In genomic region chr1:243851129-243851756, GRCh38 we compare ENCODE assay signal across 8 cellular contexts. TPM values are rescaled to one million over a fixed set of nuclear protein-coding genes. Genes with fewer than 3 reads are reported as not detected.
DNase-seq lines count a peak whose midpoint lies in the region; ATAC-seq and TF ChIP-seq lines count a peak whose summit lies in the region.

No MANE protein-coding gene starts in this region.

- peaks cover 4% of the 10 kb centered on the region for H3K4me1 ChIP-seq in rectal smooth muscle tissue (ENCODE audit: control insufficient read depth, insufficient read depth, low read length)

- H3K27me3 Mint-ChIP-seq in T-helper 17 cell: peaks cover 4% of the 10 kb centered on the region

- in situ Hi-C loops in GM13977 (cut with MboI; ENCODE audit: low pct_unique_long_range_greater_than_20kb, low sequenced_read_pairs, unreplicated experiment): no loop called here

- peaks cover 12% of the 10 kb centered on the region for H3K4me1 Mint-ChIP-seq in T-helper 17 cell

- H3K9me3 ChIP-seq in T-helper 17 cell (ENCODE audit: control insufficient read depth, low read length, poor library complexity, severe bottlenecking): no peaks in the 10 kb centered on the region

- no peaks in the 10 kb centered on the region for H3K36me3 Mint-ChIP-seq in T-helper 17 cell (ENCODE audit: low read depth)

- peak overlapping the region; percentile 54 for H3K9ac ChIP-seq in rectal smooth muscle tissue (ENCODE audit: low read length)

- peak overlapping the region; percentile 94 for H3K27ac ChIP-seq in rectal smooth muscle tissue (ENCODE audit: low read depth, low read length)

- H3K4me3 ChIP-seq in AG09309 (ENCODE audit: control insufficient read depth, low read depth, low read length): peak overlapping the region; percentile 59
- H3K4me3 ChIP-seq in foreskin fibroblast (ENCODE audit: low read depth in 1 of 2, low read length in 2 of 2): peak overlapping the region; percentile 69 to 83
- peak overlapping the region; percentile 70 for H3K4me3 ChIP-seq in rectal smooth muscle tissue (ENCODE audit: low read length)

- ATAC-seq in T-helper 17 cell: no peak

- TF ChIP-seq CTCF in AG09309 (IDR thresholded peaks at IDR 0.05; ENCODE audit: control insufficient read depth, insufficient read depth, low read depth, low read length, missing control alignments): no peak
- no peak for TF ChIP-seq CTCF in GM13977 (IDR thresholded peaks at IDR 0.05; ENCODE audit: extremely low read depth, insufficient read depth, missing control alignments)
- TF ChIP-seq CTCF in foreskin fibroblast (IDR thresholded peaks at IDR 0.05; ENCODE audit: low read depth, low read length): no peak

- DNase-seq in AG09309 (ENCODE audit: low read depth) (no peak), GM13977 (ENCODE audit: low spot score) (peak; percentile 12), T-helper 17 cell (no peak), foreskin fibroblast (no peak), EL (no peak), HK-2 (ENCODE audit: unreplicated experiment) (no peak)
- no peak for DNase-seq in NK-92 treated with Interleukin-12 subunit alpha and Interleukin-12 subunit beta, amount 100 ng/mL, for 24 hours (lab: John Stamatoyannopoulos, UW)

- no peaks in the 10 kb centered on the region for H3K36me3 ChIP-seq in rectal smooth muscle tissue (ENCODE audit: control insufficient read depth, insufficient read depth, low read length)

- H3K27ac Mint-ChIP-seq in T-helper 17 cell: peak overlapping the region; percentile 85

- H3K4me3 Mint-ChIP-seq in T-helper 17 cell: peak overlapping the region; percentile 97

- no peaks in the 10 kb centered on the region for H3K27me3 ChIP-seq in rectal smooth muscle tissue (ENCODE audit: control insufficient read depth, insufficient read depth, low read length)

RNA-seq across cellular contexts. Expression of gene AKT3, which starts 1.2 kb away (rescaled TPM):
- 100 to 1,000 TPM in 1 of 2 donors, 10 to 100 TPM in 1; 96.0 to 103 TPM for total RNA-seq in T-helper 17 cell
